Comparison of ENCODE assay signal across 10 cellular contexts in the genomic region with DNA sequence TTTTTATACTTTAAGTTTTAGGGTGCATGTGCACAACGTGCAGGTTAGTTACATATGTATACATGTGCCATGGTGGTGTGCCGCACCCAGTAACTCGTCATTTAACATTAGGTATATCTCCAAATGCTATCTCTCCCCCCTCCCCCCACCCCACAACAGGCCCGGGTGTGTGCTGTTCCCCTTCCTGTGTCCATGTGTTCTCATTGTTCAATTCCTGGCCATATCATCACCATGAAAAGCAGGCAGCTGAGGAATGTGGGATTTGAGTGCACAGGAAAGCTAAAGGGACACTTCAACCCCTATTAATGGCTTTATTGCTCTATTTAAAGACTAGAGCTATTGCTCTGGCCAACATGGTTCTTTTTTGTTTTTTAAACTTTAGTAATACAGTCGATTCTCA. TPM values are rescaled to one million over a fixed set of nuclear protein-coding genes. Genes with fewer than 3 reads are reported as not detected.
"Had no signal": no experiment of that assay in that cellular context is flagged by ENCODE, and none has a peak within 500 bp of the region (broad histone marks: within the 10 kb centered on the region; RNA-seq: fewer than 3 reads in every experiment).

No MANE protein-coding gene starts in this region.

RNA-seq across cellular contexts. Expression of a gene that starts 45.0 kb away (rescaled TPM):
- total RNA-seq: activated CD4-positive, alpha-beta T cell treated with anti-CD3 and anti-CD28 coated beads for 36 hours; activated CD4-positive, alpha-beta T cell treated with anti-CD3 and anti-CD28 coated beads, Interleukin-2, amount 10 ng/mL, durations not matched to agents 7 days and 5 days; activated CD8-positive, alpha-beta T cell treated with anti-CD3 and anti-CD28 coated beads, Interleukin-2, amount 10 ng/mL, durations not matched to agents 7 days and 5 days; activated naive CD8-positive, alpha-beta T cell treated with anti-CD3 and anti-CD28 coated beads, Interleukin-2, amount 10 ng/mL, durations not matched to agents 7 days and 5 days; activated T-helper 2 cell treated with anti-CD3 and anti-CD28 coated beads, Interferon-gamma antibody, Interleukin-2, Interleukin-4, amounts not matched to agents 10 μg/mL and 5 μg/mL and 100 μg/mL, durations not matched to agents 14 hours and 24 hours and 36 hours; ascending aorta; SJSA1; WTC11 had no signal
- polyA plus RNA-seq: adipose tissue, SK-N-SH had no signal

RNA-seq across cellular contexts. Expression of a gene that starts 46.5 kb away (rescaled TPM):
- total RNA-seq: ascending aorta, SJSA1 had no signal
- polyA plus RNA-seq: SK-N-SH had no signal
